Comparison of ENCODE assay signal across 12 cellular contexts in genomic region chrX:48541140-48541814, GRCh38. TPM values are rescaled to one million over a fixed set of nuclear protein-coding genes. Genes with fewer than 3 reads are reported as not detected.
DNase-seq lines count a peak whose midpoint lies in the region; ATAC-seq and TF ChIP-seq lines count a peak whose summit lies in the region.
"Had no signal": no experiment of that assay in that cellular context is flagged by ENCODE, and none has a peak within 500 bp of the region (broad histone marks: within the 10 kb centered on the region; RNA-seq: fewer than 3 reads in every experiment).

No MANE protein-coding gene starts in this region.

- H3K79me2 ChIP-seq in KMS-11 (ENCODE audit: insufficient read depth, low read depth), result 0 out of 2 replicates have a peak, but pooled peaks cover 4% of the 10 kb centered on the region

- no peaks in the 10 kb centered on the region for H3K27me3 ChIP-seq in KMS-11 (ENCODE audit: insufficient read depth, low read depth)
- no peaks in the 10 kb centered on the region for H3K27me3 ChIP-seq in uterus
- H3K27me3 ChIP-seq: Peyer's patch had no signal

- POLR2A ChIA-PET in activated CD4-positive, alpha-beta T cell treated with anti-CD3 and anti-CD28 coated beads for 36 hours (lab: Charles Lee), result no interaction called here

- TF ChIP-seq POLR2A in uterus (IDR thresholded peaks at IDR 0.05), result no peak

- no peaks in the 10 kb centered on the region for H3K27me3 Mint-ChIP-seq in activated CD4-positive, alpha-beta T cell treated with anti-CD3 and anti-CD28 coated beads for 36 hours
- no peaks in the 10 kb centered on the region for H3K27me3 Mint-ChIP-seq in activated naive CD8-positive, alpha-beta T cell
- H3K27me3 Mint-ChIP-seq in neural crest cell (ENCODE audit: low read depth), result no peaks in the 10 kb centered on the region

- no peak for DNase-seq in activated CD4-positive, alpha-beta T cell treated with anti-CD3 and anti-CD28 coated beads for 36 hours
- DNase-seq in activated CD4-positive, alpha-beta T cell treated with anti-CD3 and anti-CD28 coated beads for 48 hours, result no peak
- DNase-seq in neural crest cell (ENCODE audit: low read depth, low spot score) (no peak), uterus (no peak)
- DNase-seq: Peyer's patch, retina, T1000 had no signal

- no peak overlapping the region for H2AFZ ChIP-seq in KMS-11 (ENCODE audit: low read depth)

- H3K27ac ChIP-seq in KMS-11 (peak overlapping the region; percentile 62), uterus (no peak overlapping the region)
- H3K27ac ChIP-seq: thoracic aorta had no signal

- H3K4me3 Mint-ChIP-seq in activated CD4-positive, alpha-beta T cell treated with anti-CD3 and anti-CD28 coated beads for 36 hours, result peak overlapping the region; percentile 87
- peak overlapping the region; percentile 97 for H3K4me3 Mint-ChIP-seq in activated naive CD8-positive, alpha-beta T cell
- peak overlapping the region; percentile 18 for H3K4me3 Mint-ChIP-seq in neural crest cell

- CTCF ChIA-PET in activated CD4-positive, alpha-beta T cell treated with anti-CD3 and anti-CD28 coated beads for 36 hours (lab: Charles Lee), result interaction anchor here (1.5 kb wide), 1 partner anchor 8 kb away, joined by 3 read pairs; no protein-coding TSS in a partner anchor

- H3K9ac ChIP-seq in KMS-11, result peak overlapping the region; percentile 2; the same call in 1 of the 2 replicates

- H3K36me3 ChIP-seq in KMS-11 (ENCODE audit: insufficient read depth) (no peaks in the 10 kb centered on the region), uterus (no peaks in the 10 kb centered on the region)
- H3K36me3 ChIP-seq: Peyer's patch had no signal

- intact Hi-C loops in activated CD4-positive, alpha-beta T cell treated with anti-CD3 and anti-CD28 coated beads for 36 hours (cut with DNase I, micrococcal nuclease), result no loop called here
- intact Hi-C loops in uterus (cut with DNase I; ENCODE audit: low total_unique reads), result no loop called here

- peaks cover 15% of the 10 kb centered on the region for H3K4me1 Mint-ChIP-seq in activated CD4-positive, alpha-beta T cell treated with anti-CD3 and anti-CD28 coated beads for 36 hours
- H3K4me1 Mint-ChIP-seq in activated naive CD8-positive, alpha-beta T cell (ENCODE audit: low read depth), result peaks cover 17% of the 10 kb centered on the region
- H3K4me1 Mint-ChIP-seq in neural crest cell, result peaks cover 7% of the 10 kb centered on the region

- no peaks in the 10 kb centered on the region for H3K9me3 ChIP-seq in uterus
- H3K9me3 ChIP-seq: Peyer's patch, thoracic aorta had no signal

- TF ChIP-seq CTCF in KMS-11 (conservative IDR thresholded peaks at IDR 0.05; ENCODE audit: low read depth, low read length) (no peak), neural crest cell (conservative IDR thresholded peaks at IDR 0.05) (no peak), uterus (IDR thresholded peaks at IDR 0.05) (no peak)

- H3K4me2 ChIP-seq in KMS-11, result peak overlapping the region; percentile 40

- no peak overlapping the region for H3K4me3 ChIP-seq in KMS-11 (IDR thresholded peaks at IDR 0.05; ENCODE audit: insufficient read depth, low read depth, low read length)
- no peak overlapping the region for H3K4me3 ChIP-seq in uterus

- peak overlapping the region; percentile 89 for H3K27ac Mint-ChIP-seq in activated CD4-positive, alpha-beta T cell treated with anti-CD3 and anti-CD28 coated beads for 36 hours
- peak overlapping the region; percentile 96 for H3K27ac Mint-ChIP-seq in activated naive CD8-positive, alpha-beta T cell
- no peak overlapping the region for H3K27ac Mint-ChIP-seq in neural crest cell (ENCODE audit: unreplicated experiment)

- H3K4me1 ChIP-seq in KMS-11 (ENCODE audit: low read depth, poor library complexity, severe bottlenecking), result peaks cover 27% of the 10 kb centered on the region
- no peaks in the 10 kb centered on the region for H3K4me1 ChIP-seq in uterus
- H3K4me1 ChIP-seq: Peyer's patch had no signal

- ATAC-seq in activated CD4-positive, alpha-beta T cell treated with anti-CD3 and anti-CD28 coated beads for 36 hours, result no peak
- ATAC-seq in GM21529 (IDR thresholded peaks at IDR 0.05; ENCODE audit: unreplicated experiment) (no peak), HG03565 (IDR thresholded peaks at IDR 0.05; ENCODE audit: unreplicated experiment) (no peak)

- H3K9me3 Mint-ChIP-seq in activated CD4-positive, alpha-beta T cell treated with anti-CD3 and anti-CD28 coated beads for 36 hours (ENCODE audit: low read depth), result no peaks in the 10 kb centered on the region
- H3K9me3 Mint-ChIP-seq in activated naive CD8-positive, alpha-beta T cell (ENCODE audit: low read depth), result no peaks in the 10 kb centered on the region
- H3K9me3 Mint-ChIP-seq in neural crest cell, result no peaks in the 10 kb centered on the region

- no peaks in the 10 kb centered on the region for H4K20me1 ChIP-seq in KMS-11 (ENCODE audit: insufficient read depth)

- H3K36me3 Mint-ChIP-seq in activated CD4-positive, alpha-beta T cell treated with anti-CD3 and anti-CD28 coated beads for 36 hours (ENCODE audit: low read depth), result peaks cover 16% of the 10 kb centered on the region
- H3K36me3 Mint-ChIP-seq in activated naive CD8-positive, alpha-beta T cell, result peaks cover 4% of the 10 kb centered on the region
- peaks cover 3% of the 10 kb centered on the region for H3K36me3 Mint-ChIP-seq in neural crest cell (ENCODE audit: low read depth)

RNA-seq across cellular contexts. Expression of gene TBC1D25, which starts 1.8 kb away (rescaled TPM):
- 10 to 100 TPM; 13.2 to 15.2 TPM for total RNA-seq in activated CD4-positive, alpha-beta T cell treated with anti-CD3 and anti-CD28 coated beads for 36 hours
- total RNA-seq in neural crest cell (9.1 and 12.0 TPM in 2 replicates), uterus (10 to 100 TPM in 1 of 4 donors, 1 to 10 TPM in 3; 4.1 to 14.3 (median 5.3) TPM)

RNA-seq across cellular contexts. Expression of gene EBP, which starts 19.7 kb away (rescaled TPM):
- 100 to 1,000 TPM; 137 to 140 TPM for total RNA-seq in activated CD4-positive, alpha-beta T cell treated with anti-CD3 and anti-CD28 coated beads for 36 hours
- total RNA-seq in neural crest cell, result 155 and 168 TPM in 2 replicates
- total RNA-seq in uterus, result 10 to 100 TPM in 2 of 4 donors, 1 to 10 TPM in 1, not detected in 1; 2.4 to 23.0 (median 22.1) TPM

RNA-seq across cellular contexts. Expression of gene PORCN, which starts 32.5 kb away (rescaled TPM):
- total RNA-seq in activated CD4-positive, alpha-beta T cell treated with anti-CD3 and anti-CD28 coated beads for 36 hours, result 1 to 10 TPM; 6.9 to 9.0 TPM
- total RNA-seq in neural crest cell (13.0 and 14.2 TPM in 2 replicates), uterus (10 to 100 TPM in 1 of 4 donors, 1 to 10 TPM in 2, under 1 TPM in 1; 0.77 to 16.5 (median 4.8) TPM)

RNA-seq across cellular contexts. Expression of gene RBM3, which starts 33.0 kb away (rescaled TPM):
- total RNA-seq in activated CD4-positive, alpha-beta T cell treated with anti-CD3 and anti-CD28 coated beads for 36 hours, result 100 to 1,000 TPM; 164 to 202 TPM
- total RNA-seq in neural crest cell (248 and 261 TPM in 2 replicates), uterus (100 to 1,000 TPM in 3 of 4 donors, 10 to 100 TPM in 1; 52.3 to 239 (median 205) TPM)

RNA-seq across cellular contexts. Expression of gene WDR13, which starts 56.0 kb away (rescaled TPM):
- 10 to 100 TPM; 27.2 to 39.4 TPM for total RNA-seq in activated CD4-positive, alpha-beta T cell treated with anti-CD3 and anti-CD28 coated beads for 36 hours
- 68.8 and 75.3 TPM in 2 replicates for total RNA-seq in neural crest cell
- 100 to 1,000 TPM in 2 of 4 donors, 10 to 100 TPM in 2; 64.8 to 147 (median 111) TPM for total RNA-seq in uterus

Comparison
In these comparisons a context has a peak if more than half of its experiments do, and no peak if none do; other contexts are left out.
1. H3K4me3 Mint-ChIP-seq: peak in every context shown above with its lines; median percentile 97 in activated naive CD8-positive, alpha-beta T cell; 87 in activated CD4-positive, alpha-beta T cell treated with anti-CD3 and anti-CD28 coated beads for 36 hours; 18 in neural crest cell.